ENCODE assay signal across 1 cellular context in genomic region chr10:134743-135600, GRCh38.
A peak's percentile ranks its signal among the peaks of the same experiment; 100 is the strongest.
TF ChIP-seq lines count a peak whose summit lies in the region.

Gene ZMYND11 (plus strand): TSS chr10:135455. CDS start chr10:180013, 44,558 bp downstream.

TF ChIP-seq in HCT116, 20 proteins besides CTCF, POLR2A, EP300 and RAD21 (continued from another document):
- TF ChIP-seq SP1 (IDR thresholded peaks at IDR 0.05; ENCODE audit: low read depth) (no peak), TCF7L2 (IDR thresholded peaks at IDR 0.05; ENCODE audit: borderline replicate concordance, extremely low read depth, insufficient read depth, insufficient read length) (no peak), YY1 (IDR thresholded peaks at IDR 0.05; ENCODE audit: extremely low read depth, insufficient replicate concordance, low read depth, low read length) (peak; percentile 58)
